ENCODE assay signal across 1 cellular context in the genomic region with DNA sequence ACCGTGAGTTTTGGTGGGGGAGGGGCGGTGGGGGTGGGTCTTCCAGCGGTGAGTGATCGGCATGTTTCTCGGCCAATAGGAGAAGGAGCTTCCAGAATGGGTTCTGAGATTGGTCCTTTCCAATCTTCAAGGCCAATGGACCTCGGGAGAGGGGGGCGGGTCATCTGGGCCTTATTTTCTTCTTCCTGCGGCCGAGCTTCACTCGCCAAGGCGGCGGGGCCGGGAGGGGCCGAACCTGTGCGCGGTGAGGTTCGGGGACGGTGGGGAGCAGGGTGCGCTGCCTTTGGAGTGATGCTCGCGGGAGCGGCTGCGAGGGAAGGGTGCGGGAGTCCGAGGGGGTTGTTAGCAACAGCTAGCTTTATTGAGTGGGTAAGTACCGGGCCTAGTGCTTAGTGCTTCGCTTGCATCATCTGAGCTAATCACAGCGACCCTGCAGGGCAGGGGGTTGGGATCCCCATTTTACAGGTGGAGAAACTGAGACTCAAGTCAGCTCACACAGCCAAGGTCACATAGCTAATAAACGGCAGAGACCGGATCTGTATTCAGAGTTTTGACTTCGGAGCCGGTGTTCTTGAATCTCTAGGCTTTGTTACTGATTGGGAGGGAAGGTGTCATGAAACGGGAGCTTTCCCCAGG.
TF ChIP-seq lines count a peak whose summit lies in the region.

No MANE protein-coding gene starts in this region.

TF ChIP-seq in GM12878, 131 proteins besides CTCF, POLR2A, EP300 and RAD21 (continued from another document):
- TF ChIP-seq, protein P1, sequence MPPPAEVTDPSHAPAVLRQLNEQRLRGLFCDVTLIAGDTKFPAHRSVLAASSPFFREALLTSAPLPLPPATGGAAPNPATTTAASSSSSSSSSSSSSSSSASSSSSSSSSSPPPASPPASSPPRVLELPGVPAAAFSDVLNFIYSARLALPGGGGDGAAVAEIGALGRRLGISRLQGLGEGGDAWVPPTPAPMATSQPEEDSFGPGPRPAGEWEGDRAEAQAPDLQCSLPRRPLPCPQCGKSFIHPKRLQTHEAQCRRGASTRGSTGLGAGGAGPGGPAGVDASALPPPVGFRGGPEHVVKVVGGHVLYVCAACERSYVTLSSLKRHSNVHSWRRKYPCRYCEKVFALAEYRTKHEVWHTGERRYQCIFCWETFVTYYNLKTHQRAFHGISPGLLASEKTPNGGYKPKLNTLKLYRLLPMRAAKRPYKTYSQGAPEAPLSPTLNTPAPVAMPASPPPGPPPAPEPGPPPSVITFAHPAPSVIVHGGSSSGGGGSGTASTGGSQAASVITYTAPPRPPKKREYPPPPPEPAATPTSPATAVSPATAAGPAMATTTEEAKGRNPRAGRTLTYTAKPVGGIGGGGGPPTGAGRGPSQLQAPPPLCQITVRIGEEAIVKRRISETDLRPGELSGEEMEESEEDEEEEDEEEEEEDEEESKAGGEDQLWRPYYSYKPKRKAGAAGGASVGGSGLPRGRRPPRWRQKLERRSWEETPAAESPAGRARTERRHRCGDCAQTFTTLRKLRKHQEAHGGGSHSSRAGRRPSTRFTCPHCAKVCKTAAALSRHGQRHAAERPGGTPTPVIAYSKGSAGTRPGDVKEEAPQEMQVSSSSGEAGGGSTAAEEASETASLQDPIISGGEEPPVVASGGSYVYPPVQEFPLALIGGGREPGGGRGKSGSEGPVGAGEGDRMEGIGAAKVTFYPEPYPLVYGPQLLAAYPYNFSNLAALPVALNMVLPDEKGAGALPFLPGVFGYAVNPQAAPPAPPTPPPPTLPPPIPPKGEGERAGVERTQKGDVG (CRISPR knock-in tag; IDR thresholded peaks at IDR 0.05) = 0 out of 2 replicates have a peak, but pooled peaks have one; percentile 70
- no peak for TF ChIP-seq IKZF1 (conservative IDR thresholded peaks at IDR 0.05)
- TF ChIP-seq, protein P2, sequence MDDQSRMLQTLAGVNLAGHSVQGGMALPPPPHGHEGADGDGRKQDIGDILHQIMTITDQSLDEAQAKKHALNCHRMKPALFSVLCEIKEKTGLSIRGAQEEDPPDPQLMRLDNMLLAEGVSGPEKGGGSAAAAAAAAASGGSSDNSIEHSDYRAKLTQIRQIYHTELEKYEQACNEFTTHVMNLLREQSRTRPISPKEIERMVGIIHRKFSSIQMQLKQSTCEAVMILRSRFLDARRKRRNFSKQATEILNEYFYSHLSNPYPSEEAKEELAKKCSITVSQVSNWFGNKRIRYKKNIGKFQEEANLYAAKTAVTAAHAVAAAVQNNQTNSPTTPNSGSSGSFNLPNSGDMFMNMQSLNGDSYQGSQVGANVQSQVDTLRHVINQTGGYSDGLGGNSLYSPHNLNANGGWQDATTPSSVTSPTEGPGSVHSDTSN (IDR thresholded peaks at IDR 0.05; ENCODE audit: insufficient replicate concordance, low read depth, low read length) = peak; percentile 91
- TF ChIP-seq SP1 (IDR thresholded peaks at IDR 0.05; ENCODE audit: low read depth, low read length) = peak; percentile 76
